11 cellular contexts compared by ENCODE assay signal in genomic region chr17:8488931-8489330, GRCh38. TPM values are rescaled to one million over a fixed set of nuclear protein-coding genes. Genes with fewer than 3 reads are reported as not detected.
A peak's percentile ranks its signal among the peaks of the same experiment; 100 is the strongest.
DNase-seq lines count a peak whose midpoint lies in the region; ATAC-seq, FAIRE-seq and TF ChIP-seq lines count a peak whose summit lies in the region.
"Had no signal": no experiment of that assay in that cellular context is flagged by ENCODE, and none has a peak within 500 bp of the region (broad histone marks: within the 10 kb centered on the region; RNA-seq: fewer than 3 reads in every experiment).

No MANE protein-coding gene starts in this region.

- H3K36me3 Mint-ChIP-seq in mesothelial cell of epicardium = peaks cover 75% of the 10 kb centered on the region

- no peaks in the 10 kb centered on the region for H3K4me1 Mint-ChIP-seq in mesothelial cell of epicardium

- H3K9me3 Mint-ChIP-seq in mesothelial cell of epicardium = peaks cover 15% of the 10 kb centered on the region

- H3K27me3 Mint-ChIP-seq in mesothelial cell of epicardium (ENCODE audit: low read depth) = no peaks in the 10 kb centered on the region

- DNase-seq in AG10803 (ENCODE audit: low read depth) = peak; percentile 96
- peak; percentile 76 for DNase-seq in RCC 7860 (ENCODE audit: low spot score)
- no peak for DNase-seq in mesothelial cell of epicardium (ENCODE audit: low spot score in 2 of 2, unreplicated experiment in 2 of 2)
- DNase-seq in anterior cingulate cortex (lab: John Stamatoyannopoulos, UW) = no peak
- DNase-seq in amygdala (lab: John Stamatoyannopoulos, UW) = no peak
- no peak for DNase-seq in NCI-H1105 (lab: John Stamatoyannopoulos, UW)
- DNase-seq in vagina (ENCODE audit: extremely low spot score in 2 of 2) = no peak
- DNase-seq: SJCRH30; stimulated activated CD4-positive, alpha-beta T cell treated with anti-CD3 and anti-CD28 coated beads, Interleukin-4, amount 100 ng/mL, for 4 hours had no signal

- ATAC-seq in esophagus mucosa = peak; percentile 90

- no peaks in the 10 kb centered on the region for H3K4me1 ChIP-seq in vagina
- H3K4me1 ChIP-seq: SJCRH30 had no signal

- TF ChIP-seq POLR2A in vagina (IDR thresholded peaks at IDR 0.05) = no peak

- peak; percentile 59 for FAIRE-seq in RCC 7860 (lab: Jason Lieb, UNC)

- no peak overlapping the region for H3K4me3 Mint-ChIP-seq in mesothelial cell of epicardium
- H3K4me3 Mint-ChIP-seq: activated T-helper 1 cell treated with anti-CD3 and anti-CD28 coated beads, Interleukin-12 subunit alpha, Interleukin-12 subunit beta, Interleukin-2, Interleukin-4 antibody, amounts not matched to agents 30 ng/mL and 10 ng/mL and 1 ng/mL, durations not matched to agents 14 hours and 24 hours and 36 hours had no signal

- H3K9me3 ChIP-seq in vagina = no peaks in the 10 kb centered on the region

- H3K4me3 ChIP-seq in AG10803 (ENCODE audit: low read length) = no peak overlapping the region
- H3K4me3 ChIP-seq in vagina = no peak overlapping the region
- H3K4me3 ChIP-seq: SJCRH30 had no signal

- peak; percentile 33; the same call in 1 of the 2 replicates for TF ChIP-seq CTCF in AG10803 (conservative IDR thresholded peaks at IDR 0.05; ENCODE audit: low read length)
- TF ChIP-seq CTCF in mesothelial cell of epicardium (IDR thresholded peaks at IDR 0.05; ENCODE audit: unreplicated experiment) = no peak
- no peak for TF ChIP-seq CTCF in vagina (IDR thresholded peaks at IDR 0.05)

- H3K27ac ChIP-seq in vagina = no peak overlapping the region
- H3K27ac ChIP-seq: SJCRH30 had no signal

- intact Hi-C loops in vagina (cut with DNase I) = no loop called here

- H3K27ac Mint-ChIP-seq in mesothelial cell of epicardium = peak overlapping the region; percentile 16
- H3K27ac Mint-ChIP-seq: activated T-helper 1 cell treated with anti-CD3 and anti-CD28 coated beads, Interleukin-12 subunit alpha, Interleukin-12 subunit beta, Interleukin-2, Interleukin-4 antibody, amounts not matched to agents 30 ng/mL and 10 ng/mL and 1 ng/mL, durations not matched to agents 14 hours and 24 hours and 36 hours had no signal

- peaks cover 0 to 20% of the 10 kb centered on the region in 2 donors for H3K36me3 ChIP-seq in vagina

- no peaks in the 10 kb centered on the region for H3K27me3 ChIP-seq in vagina
- H3K27me3 ChIP-seq: SJCRH30 had no signal

RNA-seq across cellular contexts. Expression of gene NDEL1, which starts 53.2 kb away (rescaled TPM):
- 75.9 TPM for total RNA-seq in esophagus mucosa
- total RNA-seq in mesothelial cell of epicardium = 60.2 to 63.3 TPM (median 61.2 TPM) in 3 replicates
- 66.5 TPM for total RNA-seq in vagina

Comparison
In these comparisons a context has a peak if more than half of its experiments do, and no peak if none do; other contexts are left out.
1. DNase-seq: peak in AG10803 (single experiment) and RCC 7860 (single experiment); none in mesothelial cell of epicardium (0 of 2), anterior cingulate cortex (0 of 58), amygdala (0 of 56), NCI-H1105 (single experiment) and vagina (0 of 2).